18 cellular contexts compared by ENCODE assay signal in the genomic region with DNA sequence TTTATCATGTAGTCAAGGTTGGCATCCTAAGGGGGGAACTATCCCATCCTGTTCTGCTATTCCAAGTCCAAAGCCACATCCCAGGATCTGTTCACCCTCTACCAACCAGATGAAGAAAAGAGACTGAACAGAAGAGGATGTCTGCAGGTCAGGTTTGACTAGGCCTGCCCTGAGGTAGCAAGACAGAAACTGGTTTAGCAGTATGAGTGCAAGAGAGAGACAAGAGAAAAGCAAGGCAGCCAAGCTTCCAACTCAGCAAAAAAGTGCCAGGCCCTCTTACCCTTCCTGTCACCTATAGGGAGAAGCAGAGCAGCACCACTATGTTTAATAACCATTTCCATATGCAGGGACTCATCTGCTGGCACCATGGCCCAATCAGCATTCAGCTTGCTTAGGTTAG.
A peak's percentile ranks its signal among the peaks of the same experiment; 100 is the strongest.
DNase-seq lines count a peak whose midpoint lies in the region; ATAC-seq and TF ChIP-seq lines count a peak whose summit lies in the region.
"Had no signal": no experiment of that assay in that cellular context is flagged by ENCODE, and none has a peak within 500 bp of the region (broad histone marks: within the 10 kb centered on the region; RNA-seq: fewer than 3 reads in every experiment).

No MANE protein-coding gene starts in this region.

- no peaks in the 10 kb centered on the region for H3K79me1 ChIP-seq in IMR-90 (ENCODE audit: low read depth in 1 of 2, low read length in 2 of 2)

- H2AK9ac ChIP-seq in IMR-90 (replicated peaks; ENCODE audit: low read depth, low read length, poor library complexity): no peak overlapping the region

- H3K18ac ChIP-seq in IMR-90 (ENCODE audit: low read depth, low read length): no peak overlapping the region

- no peak for TF ChIP-seq RAD21 in IMR-90 (IDR thresholded peaks at IDR 0.05; ENCODE audit: low read length)
- no peak for TF ChIP-seq RAD21 in liver (IDR thresholded peaks at IDR 0.05)

- H2BK15ac ChIP-seq in IMR-90 (ENCODE audit: low read depth, low read length): no peak overlapping the region

- H3K36me3 ChIP-seq in IMR-90 (ENCODE audit: control insufficient read depth, insufficient read depth, low read length) (no peaks in the 10 kb centered on the region), liver (ENCODE audit: control insufficient read depth in 4 of 4, insufficient read depth in 3 of 4, low read depth in 1 of 4, low read length in 3 of 4) (no peaks in the 10 kb centered on the region)
- H3K36me3 ChIP-seq: BE2C had no signal

- H3K23ac ChIP-seq in IMR-90 (ENCODE audit: low read depth, low read length): no peak overlapping the region

- no peak overlapping the region for H2BK120ac ChIP-seq in IMR-90 (ENCODE audit: low read depth, low read length)

- H3K27ac Mint-ChIP-seq in progenitor cell of endocrine pancreas (peak overlapping the region; percentile 45), immature natural killer cell (no peak overlapping the region)
- H3K27ac Mint-ChIP-seq: HFFc6 had no signal

- intact Hi-C loops in IMR-90 (cut with micrococcal nuclease) (no loop called here), right cardiac atrium (cut with DNase I) (no loop called here)

- no peak overlapping the region for H4K5ac ChIP-seq in IMR-90 (ENCODE audit: low read depth, low read length)

- in situ Hi-C loops in IMR-90 (cut with MboI; ENCODE audit: low sequenced_read_pairs): no loop called here

- H4K20me1 ChIP-seq in IMR-90 (ENCODE audit: insufficient read depth, low read length): no peaks in the 10 kb centered on the region

- H3K27ac ChIP-seq in IMR-90 (ENCODE audit: insufficient read depth, low read length) (no peak overlapping the region), liver (ENCODE audit: low read depth in 1 of 2, low read length in 2 of 2) (peak overlapping the region; percentile 88 to 95), right cardiac atrium (ENCODE audit: low read length) (no peak overlapping the region)

- H3K27me3 ChIP-seq in IMR-90 (ENCODE audit: control insufficient read depth, insufficient read depth, low read length): no peaks in the 10 kb centered on the region
- no peaks in the 10 kb centered on the region for H3K27me3 ChIP-seq in liver (ENCODE audit: control insufficient read depth in 4 of 4, insufficient read depth in 4 of 4, low read length in 3 of 4)
- no peaks in the 10 kb centered on the region for H3K27me3 ChIP-seq in right cardiac atrium (ENCODE audit: control insufficient read depth, insufficient read depth)
- H3K27me3 ChIP-seq: BE2C had no signal

- peaks cover 20% of the 10 kb centered on the region for H3K4me1 Mint-ChIP-seq in progenitor cell of endocrine pancreas (ENCODE audit: low read depth)
- H3K4me1 Mint-ChIP-seq in immature natural killer cell: no peaks in the 10 kb centered on the region
- H3K4me1 Mint-ChIP-seq: CD4-positive, CD25-positive, alpha-beta regulatory T cell had no signal

- no peak overlapping the region for H2BK5ac ChIP-seq in IMR-90 (ENCODE audit: low read depth, low read length, poor library complexity, severe bottlenecking)

- H3K4me3 ChIP-seq in IMR-90 (ENCODE audit: insufficient read depth, low read depth, low read length): no peak overlapping the region
- H3K4me3 ChIP-seq in liver (ENCODE audit: low read depth in 1 of 3, low read length in 3 of 3): no peak overlapping the region
- H3K4me3 ChIP-seq in right cardiac atrium (ENCODE audit: low read length): no peak overlapping the region

- H3K9me3 Mint-ChIP-seq in progenitor cell of endocrine pancreas (ENCODE audit: low read depth): peaks cover 15% of the 10 kb centered on the region
- H3K9me3 Mint-ChIP-seq in immature natural killer cell: peaks cover 0 to 15% (median 6%) of the 10 kb centered on the region in 6 donors

- peak overlapping the region; percentile 33 for H2AFZ ChIP-seq in IMR-90 (replicated peaks; ENCODE audit: low read length, poor library complexity)

- H3K9me3 ChIP-seq in IMR-90 (ENCODE audit: control insufficient read depth, insufficient read depth, low read length): peaks cover 7% of the 10 kb centered on the region
- peaks cover 0 to 3% (median 1%) of the 10 kb centered on the region in 4 donors for H3K9me3 ChIP-seq in liver (ENCODE audit: control insufficient read depth in 4 of 4, low read length in 3 of 4)
- H3K9me3 ChIP-seq in right cardiac atrium (ENCODE audit: control insufficient read depth, low read length): no peaks in the 10 kb centered on the region
- H3K9me3 ChIP-seq: Caco-2 had no signal

- no peak overlapping the region for H3K56ac ChIP-seq in IMR-90 (ENCODE audit: extremely low read depth, insufficient read depth, low read length)

- no peak overlapping the region for H2BK20ac ChIP-seq in IMR-90 (ENCODE audit: low read depth, low read length)

- no peak overlapping the region for H3K14ac ChIP-seq in IMR-90 (replicated peaks; ENCODE audit: low read depth, low read length)

- CTCF ChIA-PET in IMR-90 (lab: Yijun Ruan, JAX): no interaction called here

- no peak for TF ChIP-seq POLR2A in IMR-90 (IDR thresholded peaks at IDR 0.05; ENCODE audit: low read depth, low read length)

- no TSS peak for BruUV-seq in IMR-90 (replicated peaks; lab: Mats Ljungman, UMichigan)

- H4K91ac ChIP-seq in IMR-90 (ENCODE audit: insufficient read depth, low read depth, low read length): no peak overlapping the region

- no peaks in the 10 kb centered on the region for H3K27me3 Mint-ChIP-seq in progenitor cell of endocrine pancreas
- H3K27me3 Mint-ChIP-seq in immature natural killer cell (ENCODE audit: low read depth in 3 of 3): peaks cover 0 to 2% (median 0%) of the 10 kb centered on the region in 3 donors

- dilution Hi-C loops in IMR-90 (cut with HindIII; ENCODE audit: low sequenced_read_pairs, unreplicated experiment): no loop called here

- 0 out of 2 replicates have a peak overlapping the region, but pooled peaks have one; percentile 17 for H3K4ac ChIP-seq in IMR-90 (ENCODE audit: low read depth, low read length)

- no peak overlapping the region for H3K4me3 Mint-ChIP-seq in progenitor cell of endocrine pancreas (ENCODE audit: low read depth)
- no peak overlapping the region for H3K4me3 Mint-ChIP-seq in immature natural killer cell
- H3K4me3 Mint-ChIP-seq: CD4-positive, CD25-positive, alpha-beta regulatory T cell; HFFc6 had no signal

- no peak for DNase-seq in IMR-90
- no peak for DNase-seq in progenitor cell of endocrine pancreas (ENCODE audit: low spot score, unreplicated experiment)
- no peak for DNase-seq in right cardiac atrium
- DNase-seq in immature natural killer cell: no peak
- DNase-seq: ACHN; BE2C; C1 segment of cervical spinal cord; Caco-2; CD4-positive, CD25-positive, alpha-beta regulatory T cell; DMS79 treated with DMSO at 0.1 percent for 48 hours; GF-D8; GOT3; H7; HFFc6 had no signal

- no peak overlapping the region for H3K4me2 ChIP-seq in IMR-90 (ENCODE audit: low read depth, low read length)

- H3K4me1 ChIP-seq in IMR-90 (ENCODE audit: control insufficient read depth, insufficient read depth, low read length) (peaks cover 3% of the 10 kb centered on the region; the same call in 1 of the 2 replicates), liver (ENCODE audit: control insufficient read depth in 4 of 4, insufficient read depth in 4 of 4, low read length in 3 of 4) (peaks cover 6 to 59% (median 36%) of the 10 kb centered on the region in 4 donors), right cardiac atrium (ENCODE audit: control insufficient read depth, insufficient read depth, low read length) (no peaks in the 10 kb centered on the region)
- H3K4me1 ChIP-seq: BE2C had no signal

- H3K9ac ChIP-seq in IMR-90 (ENCODE audit: low read depth, low read length): no peak overlapping the region
- peak overlapping the region in 1 of 2 donors; percentile 36 for H3K9ac ChIP-seq in liver (ENCODE audit: low read depth in 1 of 2, low read length in 2 of 2)

- H2AK5ac ChIP-seq in IMR-90 (ENCODE audit: low read depth, low read length): no peak overlapping the region; the same call in 1 of the 2 replicates

- H3K9me1 ChIP-seq in IMR-90 (ENCODE audit: insufficient read depth, low read length): no peaks in the 10 kb centered on the region

- no peak for ATAC-seq in IMR-90 (ENCODE audit: low read depth)
- ATAC-seq in esophagus mucosa: peak; percentile 54
- no peak for ATAC-seq in right cardiac atrium
- ATAC-seq in GM19328 (IDR thresholded peaks at IDR 0.05; ENCODE audit: unreplicated experiment): no peak
- ATAC-seq: HCT116 had no signal

- TF ChIP-seq CTCF in IMR-90 (conservative IDR thresholded peaks at IDR 0.05; ENCODE audit: low read depth, low read length): no peak
- no peak for TF ChIP-seq CTCF in liver (IDR thresholded peaks at IDR 0.05; ENCODE audit: low read depth, low read length, missing input control)
- no peak for TF ChIP-seq CTCF in progenitor cell of endocrine pancreas (IDR thresholded peaks at IDR 0.05; ENCODE audit: unreplicated experiment)

- POLR2A ChIA-PET in IMR-90 (lab: Charles Lee; ENCODE audit: unreplicated experiment): no interaction called here

- H3K36me3 Mint-ChIP-seq in progenitor cell of endocrine pancreas (ENCODE audit: insufficient read depth) (no peaks in the 10 kb centered on the region), immature natural killer cell (peaks cover 0 to 6% (median 5%) of the 10 kb centered on the region in 3 donors)
- H3K36me3 Mint-ChIP-seq: CD4-positive, CD25-positive, alpha-beta regulatory T cell had no signal

- H4K8ac ChIP-seq in IMR-90 (ENCODE audit: low read depth in 2 of 2, low read length in 2 of 2): no peak overlapping the region

TF ChIP-seq in IMR-90, 13 proteins besides CTCF, POLR2A, EP300 and RAD21:
- TF ChIP-seq MAZ (IDR thresholded peaks at IDR 0.05; ENCODE audit: borderline replicate concordance, low read depth, low read length): no peak
- TF ChIP-seq NFE2L2 (IDR thresholded peaks at IDR 0.05; ENCODE audit: low read depth, low read length): no peak
- no peak for TF ChIP-seq BHLHE40 (IDR thresholded peaks at IDR 0.05; ENCODE audit: low read depth, low read length)
- TF ChIP-seq MXI1 (IDR thresholded peaks at IDR 0.05; ENCODE audit: borderline replicate concordance, low read depth, low read length): no peak

TF ChIP-seq in liver, 16 proteins besides CTCF, POLR2A, EP300 and RAD21 (continues in another document):
- TF ChIP-seq YY1 (IDR thresholded peaks at IDR 0.05) (no peak), NR2F2 (IDR thresholded peaks at IDR 0.05) (no peak)
- TF ChIP-seq, protein P1, sequence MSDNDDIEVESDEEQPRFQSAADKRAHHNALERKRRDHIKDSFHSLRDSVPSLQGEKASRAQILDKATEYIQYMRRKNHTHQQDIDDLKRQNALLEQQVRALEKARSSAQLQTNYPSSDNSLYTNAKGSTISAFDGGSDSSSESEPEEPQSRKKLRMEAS (IDR thresholded peaks at IDR 0.05): no peak

Comparison
In these comparisons a context has a peak if more than half of its experiments do, and no peak if none do; other contexts are left out.
1. H3K27ac ChIP-seq: peak in liver (2 of 2); none in IMR-90 (single experiment) and right cardiac atrium (single experiment).